Comparison of ENCODE assay signal across 11 cellular contexts in genomic region chrX:13257223-13258051, GRCh38.
A peak's percentile ranks its signal among the peaks of the same experiment; 100 is the strongest.
DNase-seq lines count a peak whose midpoint lies in the region; ATAC-seq and TF ChIP-seq lines count a peak whose summit lies in the region.
"Had no signal": no experiment of that assay in that cellular context is flagged by ENCODE, and none has a peak within 500 bp of the region (broad histone marks: within the 10 kb centered on the region; RNA-seq: fewer than 3 reads in every experiment).

No MANE protein-coding gene starts in this region.

- TF ChIP-seq POLR2A in thyroid gland (IDR thresholded peaks at IDR 0.05), result no peak

- no peaks in the 10 kb centered on the region for H3K36me3 Mint-ChIP-seq in natural killer cell
- peaks cover 4% of the 10 kb centered on the region for H3K36me3 Mint-ChIP-seq in MCF 10A (ENCODE audit: insufficient read depth, unreplicated experiment)

- no TSS peak for BruUV-seq in MCF 10A (replicated peaks; lab: Mats Ljungman, UMichigan)

- H3K27me3 ChIP-seq in thyroid gland, result no peaks in the 10 kb centered on the region
- H3K27me3 ChIP-seq: brain microvascular endothelial cell had no signal

- TF ChIP-seq CTCF in natural killer cell (IDR thresholded peaks at IDR 0.05) (no peak), thyroid gland (IDR thresholded peaks at IDR 0.05) (no peak), MCF 10A (IDR thresholded peaks at IDR 0.05; ENCODE audit: unreplicated experiment) (no peak)

- ATAC-seq in GM18861 (IDR thresholded peaks at IDR 0.05; ENCODE audit: unreplicated experiment) (peak; percentile 61), GM21786 (IDR thresholded peaks at IDR 0.05; ENCODE audit: unreplicated experiment) (peak; percentile 55), HG03457 (IDR thresholded peaks at IDR 0.05; ENCODE audit: unreplicated experiment) (peak; percentile 48), natural killer cell (peak in 2 of 3 donors; percentile 46 to 70)
- ATAC-seq: K562 had no signal

- H3K36me3 ChIP-seq in thyroid gland, result no peaks in the 10 kb centered on the region
- H3K36me3 ChIP-seq: brain microvascular endothelial cell had no signal

- DNase-seq in natural killer cell, result no peak
- DNase-seq in thyroid gland, result no peak
- no peak for DNase-seq in mesenteric fat pad (ENCODE audit: low spot score)
- DNase-seq in NCI-H146 (lab: John Stamatoyannopoulos, UW), result no peak
- DNase-seq in MCF 10A (ENCODE audit: unreplicated experiment), result no peak
- DNase-seq: brain microvascular endothelial cell, NCI-H774 had no signal

- no peaks in the 10 kb centered on the region for H3K4me1 ChIP-seq in thyroid gland

- POLR2A ChIA-PET in MCF 10A (lab: Yijun Ruan, JAX), result no interaction called here

- H3K4me1 Mint-ChIP-seq in natural killer cell, result peaks cover 22 to 29% of the 10 kb centered on the region in 2 donors
- H3K4me1 Mint-ChIP-seq in MCF 10A (ENCODE audit: insufficient read depth, unreplicated experiment), result no peaks in the 10 kb centered on the region

- no peak overlapping the region for H3K4me3 Mint-ChIP-seq in natural killer cell
- no peak overlapping the region for H3K4me3 Mint-ChIP-seq in MCF 10A (ENCODE audit: unreplicated experiment)

- H3K27ac Mint-ChIP-seq in natural killer cell (no peak overlapping the region), MCF 10A (ENCODE audit: low read depth, unreplicated experiment) (no peak overlapping the region)

- H3K9me3 Mint-ChIP-seq in natural killer cell, result no peaks in the 10 kb centered on the region
- H3K9me3 Mint-ChIP-seq in MCF 10A (ENCODE audit: unreplicated experiment), result peaks cover 7% of the 10 kb centered on the region

- no peak overlapping the region for H3K27ac ChIP-seq in thyroid gland
- H3K27ac ChIP-seq: brain microvascular endothelial cell had no signal

- H3K27me3 Mint-ChIP-seq in natural killer cell (ENCODE audit: low read depth in 2 of 2), result peaks cover under 1 to 2% of the 10 kb centered on the region in 2 donors
- H3K27me3 Mint-ChIP-seq in MCF 10A (ENCODE audit: insufficient read depth, unreplicated experiment), result peaks cover 16% of the 10 kb centered on the region

- WGBS in thyroid gland, 2 donors, result 80 to 88% methylated on average over 6 of the region's 6 CpGs

- H3K9me3 ChIP-seq in thyroid gland, result no peaks in the 10 kb centered on the region

- CTCF ChIA-PET in MCF 10A (lab: Yijun Ruan, JAX), result interaction anchor here (0.5 to 1.0 kb wide), 3 partner anchors 49 to 311 kb away, joined by 4 to 6 read pairs (median 5); no protein-coding TSS in a partner anchor

- intact Hi-C loops in natural killer cell (cut with micrococcal nuclease) (loop anchor here (10.0 kb wide), 1 partner anchor 227 kb away; no protein-coding TSS in a partner anchor), thyroid gland (cut with DNase I) (no loop called here), MCF 10A (cut with micrococcal nuclease) (no loop called here)

- no peak overlapping the region for H3K4me3 ChIP-seq in thyroid gland (replicated peaks in 1 of 3)
- H3K4me3 ChIP-seq: K562 had no signal
